In the genomic region with DNA sequence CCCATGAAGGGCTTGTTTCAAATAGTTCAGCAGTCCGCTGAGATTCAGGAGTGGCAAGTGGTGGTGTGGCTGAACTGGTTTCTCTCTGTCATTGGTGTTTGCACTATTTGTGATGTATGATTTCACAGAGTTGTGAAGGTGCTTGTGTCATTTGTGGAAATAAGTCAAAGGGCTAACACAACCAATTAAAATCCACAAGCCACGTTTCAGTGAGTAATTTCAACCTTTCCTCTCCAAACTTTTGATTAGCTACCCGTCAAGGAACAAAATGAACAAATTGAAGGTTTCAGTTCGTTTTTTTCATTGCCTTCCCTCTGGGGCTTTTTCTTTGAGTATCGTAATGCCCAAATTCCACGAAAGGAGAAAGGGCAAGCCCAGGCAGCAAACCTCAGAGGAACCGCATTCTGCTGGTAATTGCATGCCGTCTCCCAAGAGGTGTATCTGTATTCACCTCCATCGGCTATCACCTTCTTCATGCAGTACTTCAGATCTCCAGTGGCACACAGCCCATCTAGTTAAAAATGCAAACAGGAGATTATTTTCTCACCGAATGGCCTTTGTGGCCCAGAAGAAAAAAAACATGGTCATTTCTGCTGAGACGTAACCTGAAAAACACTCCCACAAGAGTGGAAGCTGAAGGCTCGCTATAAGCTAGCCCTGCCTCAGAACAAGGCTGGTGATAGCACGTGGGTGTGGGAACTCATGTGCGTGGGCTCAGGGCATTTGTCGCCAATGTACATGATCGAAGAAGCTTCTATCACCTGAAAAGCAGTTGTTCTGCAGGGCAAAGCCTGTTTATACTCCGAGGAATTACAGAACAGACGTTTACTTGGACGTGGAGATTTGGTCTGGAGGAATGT, we compare ENCODE assay signal across 9 cellular contexts.
DNase-seq lines count a peak whose midpoint lies in the region; ATAC-seq and TF ChIP-seq lines count a peak whose summit lies in the region.
"Had no signal": no experiment of that assay in that cellular context is flagged by ENCODE, and none has a peak within 500 bp of the region (broad histone marks: within the 10 kb centered on the region; RNA-seq: fewer than 3 reads in every experiment).

No MANE protein-coding gene starts in this region.

- no peak for TF ChIP-seq CTCF in nephron progenitor cell (IDR thresholded peaks at IDR 0.05)

- DNase-seq in NCI-H1436 (lab: John Stamatoyannopoulos, UW) (peak; percentile 22), NCI-H1436 treated with DMSO at 0.1 percent for 48 hours (lab: John Stamatoyannopoulos, UW) (no peak), nephron progenitor cell (no peak)
- no peak for DNase-seq in stimulated activated CD4-positive, alpha-beta T cell treated with anti-CD3 and anti-CD28 coated beads, Interleukin-4, amount 100 ng/mL, for 1 hour
- DNase-seq: activated CD4-positive, alpha-beta T cell treated with anti-CD3 and anti-CD28 coated beads for 1 hour had no signal

- ATAC-seq in GM21529 (IDR thresholded peaks at IDR 0.05; ENCODE audit: unreplicated experiment) (peak; percentile 49), HG03565 (IDR thresholded peaks at IDR 0.05; ENCODE audit: unreplicated experiment) (peak; percentile 37), GM19467 (IDR thresholded peaks at IDR 0.05; ENCODE audit: unreplicated experiment) (no peak), HG03571 (IDR thresholded peaks at IDR 0.05; ENCODE audit: unreplicated experiment) (no peak)

- H3K4me1 Mint-ChIP-seq in nephron progenitor cell, result peaks cover 39% of the 10 kb centered on the region

- peaks cover 17% of the 10 kb centered on the region for H3K27me3 Mint-ChIP-seq in nephron progenitor cell (ENCODE audit: low read depth, poor library complexity)

- peaks cover 13% of the 10 kb centered on the region for H3K9me3 Mint-ChIP-seq in nephron progenitor cell

- H3K27ac Mint-ChIP-seq in nephron progenitor cell, result peak overlapping the region; percentile 39

- H3K36me3 Mint-ChIP-seq in nephron progenitor cell (ENCODE audit: low read depth), result no peaks in the 10 kb centered on the region

- no peak overlapping the region for H3K4me3 Mint-ChIP-seq in nephron progenitor cell

Comparison
In these comparisons a context has a peak if more than half of its experiments do, and no peak if none do; other contexts are left out.
1. ATAC-seq: peak in GM21529 (single experiment) and HG03565 (single experiment); none in GM19467 (single experiment) and HG03571 (single experiment).